6 cellular contexts compared by ENCODE assay signal in the genomic region with DNA sequence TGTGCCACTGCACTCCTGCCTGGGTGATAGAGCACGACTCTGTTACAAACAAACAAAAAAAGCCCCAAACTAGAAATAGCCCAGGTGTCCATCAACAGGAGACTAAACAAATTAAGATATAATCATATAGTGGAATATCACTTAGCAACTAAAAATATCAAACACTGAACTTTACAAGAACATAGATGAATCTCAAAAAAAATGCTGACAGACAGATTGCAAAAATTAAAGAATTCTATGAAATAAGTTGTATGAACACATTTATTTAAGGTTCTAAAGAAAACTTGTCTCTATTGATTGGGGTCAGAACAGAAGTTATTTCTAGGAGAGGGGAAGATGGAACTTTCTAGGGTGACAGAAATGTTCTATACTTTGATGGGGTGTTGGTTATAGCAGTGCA.
"Had no signal": no experiment of that assay in that cellular context is flagged by ENCODE, and none has a peak within 500 bp of the region (broad histone marks: within the 10 kb centered on the region; RNA-seq: fewer than 3 reads in every experiment).

No MANE protein-coding gene starts in this region.

- FAIRE-seq: HTR-8/SVneo had no signal

- DNase-seq: IMR-90, KBM-7, KG1 had no signal

- H3K4me2 ChIP-seq: KMS-11 had no signal

- H3K9ac ChIP-seq: KMS-11 had no signal

- H3K27ac ChIP-seq: HL-60, KMS-11 had no signal
